Comparison of ENCODE assay signal across 1 cellular context in genomic region chr22:39920134-39920743, GRCh38.
TF ChIP-seq lines count a peak whose summit lies in the region.

No MANE protein-coding gene starts in this region.

TF ChIP-seq in K562, 482 proteins besides CTCF, POLR2A, EP300 and RAD21 (continued from another document and continues in another):
- no peak for TF ChIP-seq ZNF449 (CRISPR knock-in tag; IDR thresholded peaks at IDR 0.05)
- no peak for TF ChIP-seq PYGO2 (tag; IDR thresholded peaks at IDR 0.05)
- TF ChIP-seq TARDBP (IDR thresholded peaks at IDR 0.05) = no peak
- peak; percentile 92; the same call in 1 of the 2 replicates for TF ChIP-seq GATAD2A (IDR thresholded peaks at IDR 0.05)
- no peak for TF ChIP-seq ZNF77 (CRISPR knock-in tag; IDR thresholded peaks at IDR 0.05)
- no peak for TF ChIP-seq ZNF445 (CRISPR knock-in tag; IDR thresholded peaks at IDR 0.05; ENCODE audit: low read depth)
- no peak for TF ChIP-seq ZNF174 (CRISPR knock-in tag; IDR thresholded peaks at IDR 0.05)
- no peak for TF ChIP-seq FOXP1 (CRISPR knock-in tag; IDR thresholded peaks at IDR 0.05)
- peak; percentile 91 for TF ChIP-seq NCOR1 (IDR thresholded peaks at IDR 0.05)
- TF ChIP-seq DMBX1 (CRISPR knock-in tag; IDR thresholded peaks at IDR 0.05; ENCODE audit: borderline replicate concordance) = no peak
- no peak for TF ChIP-seq THRAP3 (IDR thresholded peaks at IDR 0.05; ENCODE audit: borderline replicate concordance)
- peak; percentile 95 for TF ChIP-seq SMAD4 (CRISPR knock-in tag; conservative IDR thresholded peaks at IDR 0.05)
- TF ChIP-seq ZFPM2 (CRISPR knock-in tag; IDR thresholded peaks at IDR 0.05) = no peak
- TF ChIP-seq HDAC8 (tag; IDR thresholded peaks at IDR 0.05) = no peak
- no peak for TF ChIP-seq CBX5 (IDR thresholded peaks at IDR 0.05; ENCODE audit: borderline replicate concordance, low read depth)
- 0 out of 2 replicates have a peak, but pooled peaks have one; percentile 37 for TF ChIP-seq KLF13 (tag; IDR thresholded peaks at IDR 0.05; ENCODE audit: borderline replicate concordance, low read depth)
- peak in 1 of 2 experiments; percentile 84; a peak in 2 of 4 replicates for TF ChIP-seq HDAC1 (IDR thresholded peaks at IDR 0.05)
- TF ChIP-seq ZNF354B (CRISPR knock-in tag; IDR thresholded peaks at IDR 0.05) = no peak
- no peak for TF ChIP-seq RBM25 (IDR thresholded peaks at IDR 0.05; ENCODE audit: low read depth, low read length, severe bottlenecking)
- TF ChIP-seq TRIM24 (IDR thresholded peaks at IDR 0.05) = peak in 1 of 2 experiments; percentile 72; a peak in 2 of 4 replicates
- TF ChIP-seq STAT5B (CRISPR knock-in tag; IDR thresholded peaks at IDR 0.05) = no peak
- no peak for TF ChIP-seq KDM4B (IDR thresholded peaks at IDR 0.05; ENCODE audit: borderline replicate concordance in 2 of 2, low read depth in 1 of 2)
- peak; percentile 92 for TF ChIP-seq NFE2 (IDR thresholded peaks at IDR 0.05; ENCODE audit: low read depth)
- no peak for TF ChIP-seq MEF2D (tag; conservative IDR thresholded peaks at IDR 0.05; ENCODE audit: low read depth)
- TF ChIP-seq FOS (IDR thresholded peaks at IDR 0.05; ENCODE audit: extremely low read depth, insufficient read length) = no peak
- no peak for TF ChIP-seq TCF7L2 (IDR thresholded peaks at IDR 0.05; ENCODE audit: low read depth, low read length)
- no peak for TF ChIP-seq SPI1 (IDR thresholded peaks at IDR 0.05; ENCODE audit: borderline replicate concordance, low read depth, low read length)
- no peak for TF ChIP-seq PHB2 (IDR thresholded peaks at IDR 0.05; ENCODE audit: low read depth)
- TF ChIP-seq HNRNPUL1 (IDR thresholded peaks at IDR 0.05; ENCODE audit: low read length) = no peak
- TF ChIP-seq PML (IDR thresholded peaks at IDR 0.05; ENCODE audit: low read length) = peak; percentile 75; the same call in 1 of the 2 replicates
- TF ChIP-seq ZBTB2 (IDR thresholded peaks at IDR 0.05) = peak; percentile 92
- TF ChIP-seq NFRKB (IDR thresholded peaks at IDR 0.05; ENCODE audit: low read depth) = no peak
- peak; percentile 96 for TF ChIP-seq DPF2 (IDR thresholded peaks at IDR 0.05)
- TF ChIP-seq RFX5 (IDR thresholded peaks at IDR 0.05; ENCODE audit: low read depth, low read length) = no peak
- TF ChIP-seq RBM22 (IDR thresholded peaks at IDR 0.05; ENCODE audit: low read depth, low read length, poor library complexity, severe bottlenecking) = no peak
- no peak for TF ChIP-seq ZFP30 (CRISPR knock-in tag; IDR thresholded peaks at IDR 0.05; ENCODE audit: borderline replicate concordance)
- no peak for TF ChIP-seq IRF1 (CRISPR knock-in tag; IDR thresholded peaks at IDR 0.05; ENCODE audit: borderline replicate concordance)
- TF ChIP-seq HBP1 (CRISPR knock-in tag; IDR thresholded peaks at IDR 0.05) = no peak
- no peak for TF ChIP-seq MCM3 (IDR thresholded peaks at IDR 0.05)
- TF ChIP-seq ZBTB8A (IDR thresholded peaks at IDR 0.05; ENCODE audit: partially characterized antibody) = no peak
- TF ChIP-seq IRF9 (tag; IDR thresholded peaks at IDR 0.05) = no peak
- no peak for TF ChIP-seq BRD4 (IDR thresholded peaks at IDR 0.05)
- TF ChIP-seq LARP7 (IDR thresholded peaks at IDR 0.05) = no peak
- no peak for TF ChIP-seq CHD4 (IDR thresholded peaks at IDR 0.05; ENCODE audit: insufficient read depth, insufficient replicate concordance, low read depth, low read length, poor library complexity, severe bottlenecking)
- no peak for TF ChIP-seq CTCFL (IDR thresholded peaks at IDR 0.05; ENCODE audit: borderline replicate concordance, insufficient read depth, low read depth, low read length, poor library complexity, severe bottlenecking)
- no peak for TF ChIP-seq ZNF431 (CRISPR knock-in tag; IDR thresholded peaks at IDR 0.05)
- TF ChIP-seq ATF3 (IDR thresholded peaks at IDR 0.05) = peak; percentile 89
- TF ChIP-seq ATF3 (CRISPR knock-in tag; conservative IDR thresholded peaks at IDR 0.05) = no peak
- TF ChIP-seq PTBP1 (IDR thresholded peaks at IDR 0.05; ENCODE audit: low read depth, low read length) = no peak
- no peak for TF ChIP-seq IRF2 (CRISPR knock-in tag; IDR thresholded peaks at IDR 0.05)
- TF ChIP-seq HMG20A (CRISPR knock-in tag; conservative IDR thresholded peaks at IDR 0.05) = no peak
- TF ChIP-seq BHLHE40 (IDR thresholded peaks at IDR 0.05; ENCODE audit: low read length) = peak; percentile 42; the same call in 1 of the 2 replicates
- TF ChIP-seq TCF15 (CRISPR knock-in tag; IDR thresholded peaks at IDR 0.05) = no peak
- TF ChIP-seq HNRNPLL (IDR thresholded peaks at IDR 0.05; ENCODE audit: low read depth, low read length, poor library complexity, severe bottlenecking) = no peak
- TF ChIP-seq GABPB1 (CRISPR knock-in tag; IDR thresholded peaks at IDR 0.05) = no peak
- TF ChIP-seq MXI1 (IDR thresholded peaks at IDR 0.05; ENCODE audit: low read depth, low read length) = no peak
- peak; percentile 65 for TF ChIP-seq PKNOX1 (IDR thresholded peaks at IDR 0.05)
- no peak for TF ChIP-seq SAFB (IDR thresholded peaks at IDR 0.05; ENCODE audit: borderline replicate concordance, low read depth, low read length)
- TF ChIP-seq NR1H2 (CRISPR knock-in tag; IDR thresholded peaks at IDR 0.05) = no peak
- TF ChIP-seq RBFOX2 (IDR thresholded peaks at IDR 0.05; ENCODE audit: low read depth, low read length) = no peak
- no peak for TF ChIP-seq ZSCAN32 (CRISPR knock-in tag; IDR thresholded peaks at IDR 0.05)
- TF ChIP-seq ZNF76 (CRISPR knock-in tag; IDR thresholded peaks at IDR 0.05; ENCODE audit: borderline replicate concordance) = no peak
- TF ChIP-seq CEBPB (tag; IDR thresholded peaks at IDR 0.05) = no peak
- no peak for TF ChIP-seq EZH2 (IDR thresholded peaks at IDR 0.05; ENCODE audit: borderline replicate concordance, low read depth, low read length)
- TF ChIP-seq ZNF274 (IDR thresholded peaks at IDR 0.05; ENCODE audit: borderline replicate concordance, low read depth, low read length) = no peak
- no peak for TF ChIP-seq BRF1 (IDR thresholded peaks at IDR 0.05; ENCODE audit: borderline replicate concordance, extremely low read depth, insufficient read length)
- TF ChIP-seq PTTG1 (tag; IDR thresholded peaks at IDR 0.05; ENCODE audit: low read depth) = no peak
- TF ChIP-seq ZNF740 (CRISPR knock-in tag; IDR thresholded peaks at IDR 0.05) = no peak
- TF ChIP-seq ZNF740 (tag; IDR thresholded peaks at IDR 0.05) = no peak
- TF ChIP-seq STAT5A (IDR thresholded peaks at IDR 0.05; ENCODE audit: borderline replicate concordance, low read length) = peak; percentile 96
- TF ChIP-seq RFX7 (CRISPR knock-in tag; IDR thresholded peaks at IDR 0.05) = no peak
- no peak for TF ChIP-seq SETDB1 (IDR thresholded peaks at IDR 0.05; ENCODE audit: low read length)
- TF ChIP-seq GTF2E2 (tag; IDR thresholded peaks at IDR 0.05) = no peak
- TF ChIP-seq ZEB2 (IDR thresholded peaks at IDR 0.05) = peak; percentile 91
